37 cellular contexts compared by ENCODE assay signal in the genomic region with DNA sequence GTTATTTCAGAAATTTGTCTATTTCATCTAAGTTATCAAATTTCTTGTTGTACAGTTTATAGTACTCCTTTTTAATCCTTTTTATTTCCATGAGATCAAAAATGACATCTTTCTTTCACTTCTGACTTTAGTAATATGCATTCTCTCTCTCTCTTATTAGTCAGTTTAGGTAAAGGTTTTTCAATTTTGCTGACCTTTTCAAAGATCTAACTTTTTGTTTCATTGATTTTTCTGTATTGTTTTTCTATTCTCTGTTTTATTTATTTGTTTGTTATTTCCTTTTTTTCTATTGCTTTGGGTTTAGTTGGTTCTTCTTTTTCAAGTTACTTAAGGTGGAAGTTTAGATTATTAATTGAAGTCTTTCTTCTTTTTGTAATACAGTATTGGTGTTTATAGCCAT.
"Had no signal": no experiment of that assay in that cellular context is flagged by ENCODE, and none has a peak within 500 bp of the region (broad histone marks: within the 10 kb centered on the region; RNA-seq: fewer than 3 reads in every experiment).

No MANE protein-coding gene starts in this region.

- H3K4me1 Mint-ChIP-seq: activated B cell treated with CpG ODN at 0.5 μM for 24 hours; activated CD4-positive, alpha-beta memory T cell treated with anti-CD3 and anti-CD28 coated beads, Interleukin-2, amount 10 ng/mL, durations not matched to agents 7 days and 5 days; activated CD4-positive, alpha-beta T cell treated with anti-CD3 and anti-CD28 coated beads, Interleukin-2, amount 10 ng/mL, durations not matched to agents 24 days and 14 days; activated CD8-positive, alpha-beta memory T cell treated with anti-CD3 and anti-CD28 coated beads, Interleukin-2, amount 10 ng/mL, durations not matched to agents 7 days and 5 days; activated naive CD8-positive, alpha-beta T cell treated with anti-CD3 and anti-CD28 coated beads for 36 hours; activated T-helper 17 cell treated with anti-CD3 and anti-CD28 coated beads, Interleukin-2, amount 50 U/mL, for 72 hours had no signal

- H3K9me3 ChIP-seq: body of pancreas, breast epithelium had no signal

- H3K36me3 ChIP-seq: adrenal gland, brain microvascular endothelial cell, breast epithelium had no signal

- H3K9me3 Mint-ChIP-seq: activated CD4-positive, alpha-beta T cell treated with anti-CD3 and anti-CD28 coated beads, Interleukin-2, amount 10 ng/mL, durations not matched to agents 24 days and 14 days; activated T-helper 1 cell treated with anti-CD3 and anti-CD28 coated beads, Interleukin-12 subunit alpha, Interleukin-12 subunit beta, Interleukin-2, Interleukin-4 antibody, amounts not matched to agents 30 ng/mL and 10 ng/mL and 1 ng/mL, durations not matched to agents 14 hours and 24 hours and 36 hours; T-helper 1 cell treated with Interleukin-12 subunit alpha and Interleukin-12 subunit beta and Interleukin-4 antibody, amounts not matched to agents 30 μg/mL and 1 μg/mL, for 36 hours had no signal

- H3K36me3 Mint-ChIP-seq: activated CD8-positive, alpha-beta memory T cell treated with anti-CD3 and anti-CD28 coated beads, Interleukin-2, amount 10 ng/mL, durations not matched to agents 7 days and 5 days; activated naive CD4-positive, alpha-beta T cell treated with anti-CD3 and anti-CD28 coated beads, Interleukin-2, amount 50 U/mL, for 72 hours; activated naive CD8-positive, alpha-beta T cell treated with anti-CD3 and anti-CD28 coated beads for 36 hours had no signal

- ATAC-seq: activated CD8-positive, alpha-beta memory T cell treated with anti-CD3 and anti-CD28 coated beads, Interleukin-2, amount 10 ng/mL, durations not matched to agents 7 days and 5 days; activated CD8-positive, alpha-beta T cell treated with anti-CD3 and anti-CD28 coated beads, Interleukin-2, amount 10 ng/mL, durations not matched to agents 7 days and 5 days; activated naive CD4-positive, alpha-beta T cell treated with anti-CD3 and anti-CD28 coated beads, Interleukin-2, amount 50 U/mL, for 72 hours; activated T-cell treated with anti-CD3 and anti-CD28 coated beads, Interleukin-2, amount 50 U/mL, for 72 hours; activated T-helper 17 cell treated with anti-CD3 and anti-CD28 coated beads, Interleukin-2, amount 50 U/mL, for 72 hours; body of pancreas had no signal

- H3K27me3 ChIP-seq: adrenal gland, body of pancreas, brain microvascular endothelial cell, breast epithelium had no signal

- FAIRE-seq: astrocyte, TTC549 had no signal

- DNase-seq: activated B cell treated with CpG ODN at 0.5 μM for 24 hours; activated CD4-positive, alpha-beta memory T cell treated with anti-CD3 and anti-CD28 coated beads, Interleukin-2, amount 10 ng/mL, durations not matched to agents 7 days and 5 days; activated CD4-positive, alpha-beta T cell treated with anti-CD3 and anti-CD28 coated beads for 4 hours; activated CD4-positive, alpha-beta T cell treated with anti-CD3 and anti-CD28 coated beads, Interleukin-2, amount 10 ng/mL, durations not matched to agents 24 days and 14 days; activated CD4-positive, alpha-beta T cell treated with anti-CD3 and anti-CD28 coated beads, Interleukin-2, amount 50 U/mL, for 1 hour; activated CD4-positive, alpha-beta T cell treated with anti-CD3 and anti-CD28 coated beads, Interleukin-2, amount 50 U/mL, for 48 hours; activated CD4-positive, CD25-positive, alpha-beta regulatory T cell treated with anti-CD3 and anti-CD28 coated beads, Interleukin-2, amount 50 U/mL, for 72 hours; activated CD8-positive, alpha-beta memory T cell treated with anti-CD3 and anti-CD28 coated beads for 24 hours; activated CD8-positive, alpha-beta memory T cell treated with anti-CD3 and anti-CD28 coated beads, Interleukin-2, amount 10 ng/mL, durations not matched to agents 7 days and 5 days; activated CD8-positive, alpha-beta memory T cell treated with anti-CD3 and anti-CD28 coated beads, Interleukin-2, amount 50 U/mL, for 48 hours; activated CD8-positive, alpha-beta T cell treated with anti-CD3 and anti-CD28 coated beads, Interleukin-2, amount 10 ng/mL, durations not matched to agents 7 days and 5 days; activated effector memory CD4-positive, alpha-beta T cell treated with anti-CD3 and anti-CD28 coated beads, Interleukin-2, amount 50 U/mL, for 16 hours; activated gamma-delta T cell treated with Interleukin-2 at 50 U/mL for 16 hours; activated naive CD4-positive, alpha-beta T cell; activated naive CD4-positive, alpha-beta T cell treated with anti-CD3 and anti-CD28 coated beads for 36 hours; activated naive CD4-positive, alpha-beta T cell treated with anti-CD3 and anti-CD28 coated beads, Interleukin-2, amount 50 U/mL, for 16 hours; activated naive CD8-positive, alpha-beta T cell treated with anti-CD3 and anti-CD28 coated beads for 36 hours; activated T-cell treated with anti-CD3 and anti-CD28 coated beads, Interleukin-2, amount 50 U/mL, for 24 hours; activated T-cell treated with anti-CD3 and anti-CD28 coated beads, Interleukin-2, amount 50 U/mL, for 72 hours; adrenal gland; amniotic stem cell; aorta; body of pancreas; brain microvascular endothelial cell; central memory CD4-positive, alpha-beta T cell; T-helper 1 cell; T-helper 2 cell; T-helper 9 cell had no signal

- H3K27me3 Mint-ChIP-seq: activated B cell treated with CpG ODN at 0.5 μM for 24 hours; activated CD4-positive, alpha-beta memory T cell treated with anti-CD3 and anti-CD28 coated beads, Interleukin-2, amount 10 ng/mL, durations not matched to agents 7 days and 5 days; activated CD4-positive, alpha-beta T cell treated with anti-CD3 and anti-CD28 coated beads, Interleukin-2, amount 10 ng/mL, durations not matched to agents 24 days and 14 days; activated CD8-positive, alpha-beta memory T cell treated with anti-CD3 and anti-CD28 coated beads, Interleukin-2, amount 10 ng/mL, durations not matched to agents 7 days and 5 days; activated naive CD8-positive, alpha-beta T cell treated with anti-CD3 and anti-CD28 coated beads for 36 hours; activated T-cell treated with anti-CD3 and anti-CD28 coated beads, Interleukin-2, amount 50 U/mL, for 24 hours; activated T-helper 17 cell treated with anti-CD3 and anti-CD28 coated beads, Interleukin-2, amount 50 U/mL, for 72 hours had no signal

- H3K4me3 ChIP-seq: adrenal gland, body of pancreas, breast epithelium had no signal

- H3K27ac ChIP-seq: adrenal gland, body of pancreas, brain microvascular endothelial cell, breast epithelium, VCaP had no signal

- H3K4me1 ChIP-seq: adrenal gland, breast epithelium had no signal

- H3K4me3 Mint-ChIP-seq: activated B cell treated with CpG ODN at 0.5 μM for 24 hours; activated CD4-positive, alpha-beta memory T cell treated with anti-CD3 and anti-CD28 coated beads, Interleukin-2, amount 10 ng/mL, durations not matched to agents 7 days and 5 days; activated CD4-positive, alpha-beta T cell treated with anti-CD3 and anti-CD28 coated beads, Interleukin-2, amount 10 ng/mL, durations not matched to agents 24 days and 14 days; activated CD8-positive, alpha-beta memory T cell treated with anti-CD3 and anti-CD28 coated beads, Interleukin-2, amount 10 ng/mL, durations not matched to agents 7 days and 5 days; activated CD8-positive, alpha-beta T cell treated with anti-CD3 and anti-CD28 coated beads, Interleukin-2, amount 10 ng/mL, durations not matched to agents 7 days and 5 days; activated naive CD4-positive, alpha-beta T cell treated with anti-CD3 and anti-CD28 coated beads for 36 hours; activated naive CD8-positive, alpha-beta T cell treated with anti-CD3 and anti-CD28 coated beads for 36 hours; activated T-cell treated with anti-CD3 and anti-CD28 coated beads, Interleukin-2, amount 50 U/mL, for 24 hours; activated T-cell treated with anti-CD3 and anti-CD28 coated beads, Interleukin-2, amount 50 U/mL, for 72 hours; activated T-helper 1 cell treated with anti-CD3 and anti-CD28 coated beads, Interleukin-12 subunit alpha, Interleukin-12 subunit beta, Interleukin-2, Interleukin-4 antibody, amounts not matched to agents 30 ng/mL and 10 ng/mL and 1 ng/mL, durations not matched to agents 14 hours and 24 hours and 36 hours; activated T-helper 17 cell treated with anti-CD3 and anti-CD28 coated beads, Interleukin-2, amount 50 U/mL, for 72 hours; T-helper 1 cell treated with Interleukin-12 subunit alpha and Interleukin-12 subunit beta and Interleukin-4 antibody, amounts not matched to agents 30 μg/mL and 1 μg/mL, for 36 hours; T-helper 2 cell treated with Interferon-gamma antibody and Interleukin-4, amounts not matched to agents 5 μg/mL and 100 μg/mL, for 36 hours had no signal
